9 cellular contexts compared by ENCODE assay signal in genomic region chr2:156466739-156467405, GRCh38. TPM values are rescaled to one million over a fixed set of nuclear protein-coding genes. Genes with fewer than 3 reads are reported as not detected.
DNase-seq lines count a peak whose midpoint lies in the region; ATAC-seq, FAIRE-seq and TF ChIP-seq lines count a peak whose summit lies in the region.
"Had no signal": no experiment of that assay in that cellular context is flagged by ENCODE, and none has a peak within 500 bp of the region (broad histone marks: within the 10 kb centered on the region; RNA-seq: fewer than 3 reads in every experiment).

No MANE protein-coding gene starts in this region.

- no peaks in the 10 kb centered on the region for H3K9me3 Mint-ChIP-seq in activated CD4-positive, alpha-beta memory T cell treated with anti-CD3 and anti-CD28 coated beads, Interleukin-2, amount 10 ng/mL, durations not matched to agents 7 days and 5 days

- no peak overlapping the region for H3K14ac ChIP-seq in H1 (ENCODE audit: insufficient read length)

- intact Hi-C loops in Right ventricle myocardium inferior (cut with DNase I) (no loop called here), cardiac septum (cut with DNase I) (loop anchor here (10.0 kb wide), 1 partner anchor 132 kb away; the partner anchor contains the start of gene NR4A2), aorta (cut with DNase I) (no loop called here)

- no peak overlapping the region for H2BK5ac ChIP-seq in H1 (ENCODE audit: low read depth, low read length)

- no peak for TF ChIP-seq RAD21 in H1 (IDR thresholded peaks at IDR 0.05 in 1 of 2, conservative IDR thresholded peaks at IDR 0.05 in 1 of 2; ENCODE audit: low read depth in 2 of 2, low read length in 2 of 2)

- no peak overlapping the region for H2BK20ac ChIP-seq in H1 (ENCODE audit: low read length)

- H3K79me2 ChIP-seq in H1 (ENCODE audit: control insufficient read depth in 1 of 2, insufficient read depth in 2 of 2, low read length in 2 of 2) (peaks cover 0 to 7% of the 10 kb centered on the region in 2 experiments; a peak in 1 of 4 replicates), Karpas-422 (ENCODE audit: low read length) (no peaks in the 10 kb centered on the region)

- H3K27ac ChIP-seq in H1 (ENCODE audit: low read depth, low read length), result no peak overlapping the region
- peak overlapping the region in 1 of 2 donors; percentile 25 for H3K27ac ChIP-seq in aorta (ENCODE audit: low read depth in 1 of 2, low read length in 2 of 2)
- no peak overlapping the region for H3K27ac ChIP-seq in Karpas-422 (ENCODE audit: low read length)

- H3K36me3 ChIP-seq in H1 (ENCODE audit: control insufficient read depth in 2 of 4, insufficient read depth in 4 of 4, low read length in 3 of 4), result no peaks in the 10 kb centered on the region
- no peaks in the 10 kb centered on the region for H3K36me3 ChIP-seq in aorta (ENCODE audit: control insufficient read depth in 1 of 2, insufficient read depth in 2 of 2, low read length in 1 of 2)
- H3K36me3 ChIP-seq in Karpas-422 (ENCODE audit: insufficient read depth, low read length), result no peaks in the 10 kb centered on the region

- 73% methylated on average over 3 of the region's 3 CpGs; no CpG with 5 or more reads in 1 of the 2 experiments for WGBS in H1 (ENCODE audit: extremely low coverage in 1 of 2, insufficient coverage in 1 of 2, insufficient read length in 1 of 2, insufficient replicate concordance in 2 of 2, low coverage in 1 of 2, low lambda C conversion rate in 2 of 2, missing lambda C conversion rate in 1 of 2), 2 experiments
- 9 to 12% methylated on average over 3 of the region's 3 CpGs for WGBS in aorta, 2 donors

- H3K9ac ChIP-seq in H1 (replicated peaks in 1 of 4; ENCODE audit: extremely low read depth in 1 of 4, low read depth in 3 of 4, low read length in 3 of 4) (peak overlapping the region in 1 of 4 experiments; percentile 34; a peak in 1 of 7 replicates), Karpas-422 (ENCODE audit: low read length) (no peak overlapping the region)

- TF ChIP-seq POLR2A in H1 (IDR thresholded peaks at IDR 0.05; ENCODE audit: control extremely low read depth in 1 of 2, low read depth in 2 of 2, low read length in 2 of 2), result no peak

- no peak overlapping the region for H2AFZ ChIP-seq in H1 (ENCODE audit: low read length)
- no peak overlapping the region for H2AFZ ChIP-seq in Karpas-422 (ENCODE audit: low read length)

- no peak overlapping the region for H3K4ac ChIP-seq in H1 (replicated peaks; ENCODE audit: insufficient read length, low read depth, low read length)

- H3K18ac ChIP-seq in H1 (ENCODE audit: extremely low read depth, low read length), result 0 out of 2 replicates have a peak overlapping the region, but pooled peaks have one; percentile 40

- H3K4me1 Mint-ChIP-seq in activated CD4-positive, alpha-beta memory T cell treated with anti-CD3 and anti-CD28 coated beads, Interleukin-2, amount 10 ng/mL, durations not matched to agents 7 days and 5 days, result peaks cover 6% of the 10 kb centered on the region

- H3K4me3 ChIP-seq in H1 (ENCODE audit: extremely low read depth in 1 of 4, insufficient read depth in 2 of 4, low read depth in 3 of 4, low read length in 4 of 4), result no peak overlapping the region
- no peak overlapping the region for H3K4me3 ChIP-seq in aorta (ENCODE audit: low read length in 2 of 2)
- no peak overlapping the region for H3K4me3 ChIP-seq in Karpas-422 (ENCODE audit: low read length)

- H3K56ac ChIP-seq in H1 (replicated peaks; ENCODE audit: insufficient read length, low read depth, low read length), result no peak overlapping the region

- no peak overlapping the region for H4K5ac ChIP-seq in H1 (ENCODE audit: insufficient read length, low read depth, low read length)

- H2BK15ac ChIP-seq in H1 (ENCODE audit: low read length), result no peak overlapping the region

- peaks cover 2 to 10% (median 5%) of the 10 kb centered on the region in 4 experiments; a peak in 6 of 7 replicates for H3K4me1 ChIP-seq in H1 (replicated peaks in 1 of 4; ENCODE audit: control insufficient read depth in 3 of 4, insufficient read depth in 4 of 4, low read length in 3 of 4)
- H3K4me1 ChIP-seq in aorta (ENCODE audit: control insufficient read depth in 1 of 2, insufficient read depth in 2 of 2, low read length in 2 of 2), result peaks cover 4 to 6% of the 10 kb centered on the region in 2 donors
- no peaks in the 10 kb centered on the region for H3K4me1 ChIP-seq in Karpas-422 (ENCODE audit: low read length)

- peak; percentile 93 for ATAC-seq in Right ventricle myocardium inferior
- ATAC-seq in aorta (ENCODE audit: low FRiP score), result peak; percentile 89

- H3K9me3 ChIP-seq in H1 (ENCODE audit: insufficient read depth in 2 of 2, low read depth in 1 of 2, low read length in 1 of 2), result no peaks in the 10 kb centered on the region
- no peaks in the 10 kb centered on the region for H3K9me3 ChIP-seq in aorta (ENCODE audit: control insufficient read depth, low read length)
- H3K9me3 ChIP-seq in Karpas-422 (ENCODE audit: low read length), result no peaks in the 10 kb centered on the region

- H3K36me3 Mint-ChIP-seq in activated CD4-positive, alpha-beta memory T cell treated with anti-CD3 and anti-CD28 coated beads, Interleukin-2, amount 10 ng/mL, durations not matched to agents 7 days and 5 days (ENCODE audit: low read depth), result peaks cover 5% of the 10 kb centered on the region

- H4K8ac ChIP-seq in H1 (ENCODE audit: extremely low read depth, insufficient read depth, low read length), result no peak overlapping the region

- H3K27me3 ChIP-seq in H1 (replicated peaks in 1 of 4; ENCODE audit: control insufficient read depth in 3 of 4, extremely low read depth in 1 of 4, insufficient read depth in 3 of 4, low read length in 3 of 4), result no peaks in the 10 kb centered on the region
- no peaks in the 10 kb centered on the region for H3K27me3 ChIP-seq in aorta (ENCODE audit: control insufficient read depth in 1 of 2, insufficient read depth in 2 of 2, low read length in 1 of 2)
- H3K27me3 ChIP-seq in Karpas-422 (ENCODE audit: low read length), result no peaks in the 10 kb centered on the region

- no peaks in the 10 kb centered on the region for H3K23me2 ChIP-seq in H1 (ENCODE audit: low read depth, low read length)

- no peak overlapping the region for H3K4me2 ChIP-seq in H1 (ENCODE audit: insufficient read depth in 1 of 2, low read depth in 2 of 2, low read length in 2 of 2)
- H3K4me2 ChIP-seq in Karpas-422 (ENCODE audit: low read depth, low read length, poor library complexity, severe bottlenecking), result no peak overlapping the region

- TF ChIP-seq EP300 in H1 (IDR thresholded peaks at IDR 0.05; ENCODE audit: borderline replicate concordance in 1 of 2, low read depth in 2 of 2, low read length in 2 of 2), result no peak

- no peak overlapping the region for H2BK12ac ChIP-seq in H1 (ENCODE audit: low read depth, low read length)

- H2AK5ac ChIP-seq in H1 (ENCODE audit: low read depth, low read length), result no peak overlapping the region

- TF ChIP-seq CTCF in H1 (IDR thresholded peaks at IDR 0.05; ENCODE audit: control extremely low read depth in 1 of 3, insufficient read depth in 1 of 3, low read depth in 1 of 3, low read length in 3 of 3), result no peak

- no peak for FAIRE-seq in H1 (lab: Jason Lieb, UNC)

- no peaks in the 10 kb centered on the region for H4K20me1 ChIP-seq in H1 (replicated peaks in 1 of 2; ENCODE audit: control insufficient read depth in 1 of 2, insufficient read depth in 2 of 2, low read length in 2 of 2)
- H4K20me1 ChIP-seq in Karpas-422 (ENCODE audit: insufficient read depth, low read depth, low read length), result no peaks in the 10 kb centered on the region

- H3K27me3 Mint-ChIP-seq in activated CD4-positive, alpha-beta memory T cell treated with anti-CD3 and anti-CD28 coated beads, Interleukin-2, amount 10 ng/mL, durations not matched to agents 7 days and 5 days, result no peaks in the 10 kb centered on the region

- H2BK120ac ChIP-seq in H1 (replicated peaks; ENCODE audit: low read depth, low read length), result no peak overlapping the region

- H3K23ac ChIP-seq in H1 (ENCODE audit: insufficient read length), result no peak overlapping the region

- no peaks in the 10 kb centered on the region for H3K79me1 ChIP-seq in H1 (ENCODE audit: low read depth, low read length)

- CTCF ChIA-PET in H1 (lab: Charles Lee; ENCODE audit: partially characterized antibody), result interaction anchor here (1.6 kb wide), 2 partner anchors 16 to 132 kb away, joined by 3 read pairs; no protein-coding TSS in a partner anchor
- CTCF ChIA-PET in activated CD4-positive, alpha-beta memory T cell treated with anti-CD3 and anti-CD28 coated beads, Interleukin-2, amount 10 ng/mL, durations not matched to agents 7 days and 5 days (lab: Charles Lee), result no interaction called here

- H3K9me2 ChIP-seq in Karpas-422 (replicated peaks; ENCODE audit: insufficient read depth, low read length), result no peaks in the 10 kb centered on the region

- H4K91ac ChIP-seq in H1 (replicated peaks; ENCODE audit: insufficient read length, low read length), result no peak overlapping the region

- H3K4me3 Mint-ChIP-seq in activated CD4-positive, alpha-beta memory T cell treated with anti-CD3 and anti-CD28 coated beads, Interleukin-2, amount 10 ng/mL, durations not matched to agents 7 days and 5 days, result no peak overlapping the region

- H3K27ac Mint-ChIP-seq in activated CD4-positive, alpha-beta memory T cell treated with anti-CD3 and anti-CD28 coated beads, Interleukin-2, amount 10 ng/mL, durations not matched to agents 7 days and 5 days, result no peak overlapping the region

- POLR2A ChIA-PET in H1 (lab: Charles Lee; ENCODE audit: partially characterized antibody), result no interaction called here
- POLR2A ChIA-PET in activated CD4-positive, alpha-beta memory T cell treated with anti-CD3 and anti-CD28 coated beads, Interleukin-2, amount 10 ng/mL, durations not matched to agents 7 days and 5 days (lab: Charles Lee), result interaction anchor here (1.0 kb wide), 1 partner anchor 30 kb away, joined by 3 read pairs; the partner anchor contains the start of gene GPD2

- DNase-seq in Right ventricle myocardium inferior (ENCODE audit: missing footprints) (no peak), cardiac septum (ENCODE audit: low spot score) (no peak), H1 (ENCODE audit: low read depth in 1 of 2, low spot score in 2 of 2) (no peak), midbrain (lab: John Stamatoyannopoulos, UW) (peak; percentile 59), aorta (peak in 1 of 2 donors; percentile 55), KG1 (lab: John Stamatoyannopoulos, UW) (no peak), Karpas-422 (no peak)
- no peak for DNase-seq in activated CD4-positive, alpha-beta memory T cell treated with anti-CD3 and anti-CD28 coated beads, Interleukin-2, amount 10 ng/mL, durations not matched to agents 7 days and 5 days
- DNase-seq: effector memory CD4-positive, alpha-beta T cell had no signal

RNA-seq across cellular contexts. Expression of gene GPD2, which starts 30.7 kb away (rescaled TPM):
- total RNA-seq in Right ventricle myocardium inferior (18.7 TPM), cardiac septum (12.6 TPM), aorta (10 to 100 TPM; 16.3 to 31.3 TPM)
- 43.1 and 43.6 TPM in 2 replicates for total RNA-seq in H1 (2021; fragmentation: NEBNext Ultra II Directional; extraction: Animal tissue kit (Norgen Biotek cat#: 25700))
- polyA plus RNA-seq in H1 (2011; rRNA removed) (6.2 and 8.4 TPM in 2 replicates), aorta (10 to 100 TPM in 1 of 2 donors, 1 to 10 TPM in 1; 3.9 to 11.5 TPM)
- polyA plus RNA-seq in H1 (2011; cell fraction: cytosol; rRNA removed), result 10.5 TPM
- polyA plus RNA-seq in H1 (2011; cell fraction: nucleus; rRNA removed), result 10.6 TPM
- 19.8 to 26.1 TPM (median 21.6 TPM) in 4 replicates for polyA plus RNA-seq in H1 (2012, experiment 1 of 2)
- polyA plus RNA-seq in H1 (2012, experiment 2 of 2), result 1.8 TPM
- polyA plus RNA-seq in H1 (2013, experiment 1 of 2), result 39.9 TPM
- 40.4 TPM for polyA plus RNA-seq in H1 (2013, experiment 2 of 2)
- 65.2 and 108 TPM in 2 replicates for polyA minus RNA-seq in H1 (2011; rRNA and poly(A)+ RNA removed)
- 27.5 TPM for polyA minus RNA-seq in H1 (2011; cell fraction: cytosol; rRNA and poly(A)+ RNA removed)
- 26.4 TPM for polyA minus RNA-seq in H1 (2011; cell fraction: nucleus; rRNA and poly(A)+ RNA removed)
- 10 to 100 TPM; 20.5 to 27.3 TPM for total RNA-seq in activated CD4-positive, alpha-beta memory T cell treated with anti-CD3 and anti-CD28 coated beads, Interleukin-2, amount 10 ng/mL, durations not matched to agents 7 days and 5 days
- not detected in 2 replicates for total RNA-seq in Karpas-422 (2014; rRNA removed; shearing (Covaris generic); ENCODE audit: low replicate concordance)

Comparison
In these comparisons a context has a peak if more than half of its experiments do, and no peak if none do; other contexts are left out.
1. RNA of gene GPD2, which starts 30.7 kb away (total RNA-seq): 43.1 to 43.6 TPM in H1, 16.3 to 31.3 TPM in aorta, 20.5 to 27.3 TPM in activated CD4-positive, alpha-beta memory T cell treated with anti-CD3 and anti-CD28 coated beads, Interleukin-2, amount 10 ng/mL, durations not matched to agents 7 days and 5 days, 18.7 TPM in Right ventricle myocardium inferior (single experiment) and 12.6 TPM in cardiac septum (single experiment); not detected in Karpas-422; every median in the first group is over 10 times any median in the second.